In the genomic region with DNA sequence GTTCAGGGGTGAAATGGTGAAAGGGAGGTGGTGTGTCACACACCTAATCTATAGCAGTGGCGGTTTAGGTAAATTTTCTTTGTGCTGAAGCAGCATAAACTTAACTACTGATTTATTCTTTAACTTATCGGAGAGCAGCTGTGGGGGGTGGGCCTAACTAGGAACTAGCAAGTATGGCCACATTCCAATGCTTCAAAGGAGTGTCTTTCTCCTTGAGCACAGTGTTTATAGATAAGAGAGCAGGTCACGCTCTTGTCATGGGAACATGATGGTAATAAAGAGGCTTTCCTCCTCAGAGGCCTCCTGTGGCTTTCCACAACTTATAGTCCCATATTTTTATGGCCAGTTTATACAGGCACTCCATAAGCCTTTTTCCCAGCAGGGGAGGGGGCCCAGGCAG, we compare ENCODE assay signal across 8 cellular contexts. TPM values are rescaled to one million over a fixed set of nuclear protein-coding genes. Genes with fewer than 3 reads are reported as not detected.
DNase-seq lines count a peak whose midpoint lies in the region; FAIRE-seq and TF ChIP-seq lines count a peak whose summit lies in the region.
"Not testable (repeated sequence)": the region's sequence is repeated elsewhere in the genome, so short reads cannot be mapped to it uniquely, and the experiment has no call there.
"Had no signal": no experiment of that assay in that cellular context is flagged by ENCODE, and none has a peak within 500 bp of the region (broad histone marks: within the 10 kb centered on the region; RNA-seq: fewer than 3 reads in every experiment).

No MANE protein-coding gene starts in this region.

- H3K4me1 ChIP-seq in mucosa of rectum (ENCODE audit: control insufficient read depth in 2 of 2, insufficient read depth in 2 of 2, low read length in 2 of 2); small intestine (ENCODE audit: control insufficient read depth in 2 of 2, insufficient read depth in 1 of 2, low read depth in 1 of 2, low read length in 1 of 2): not testable (repeated sequence)

- H3K9me3 ChIP-seq in mucosa of rectum (ENCODE audit: control insufficient read depth in 2 of 2, low read length in 2 of 2); small intestine (ENCODE audit: control insufficient read depth, low read depth): not testable (repeated sequence)

- H3K27ac Mint-ChIP-seq in progenitor cell of endocrine pancreas (peak overlapping the region; percentile 69), type B pancreatic cell (peak overlapping the region; percentile 94)

- not testable (repeated sequence) for H3K9ac ChIP-seq in mucosa of rectum (ENCODE audit: low read depth in 1 of 2, low read length in 2 of 2)

- H3K4me3 ChIP-seq in mucosa of rectum (ENCODE audit: low read length in 2 of 2); small intestine (ENCODE audit: low read depth in 1 of 2, low read length in 2 of 2): not testable (repeated sequence)

- not testable (repeated sequence) for H3K36me3 Mint-ChIP-seq in progenitor cell of endocrine pancreas (ENCODE audit: insufficient read depth); type B pancreatic cell

- not testable (repeated sequence) for FAIRE-seq in small intestine (lab: Jason Lieb, UNC)

- DNase-seq in ELF-1 (ENCODE audit: low read depth, low spot score), result peak; percentile 63
- peak; percentile 17 for DNase-seq in left kidney (ENCODE audit: low read depth, low spot score)
- not testable (repeated sequence) for DNase-seq in progenitor cell of endocrine pancreas (ENCODE audit: low spot score, unreplicated experiment); type B pancreatic cell (ENCODE audit: extremely low spot score, unreplicated experiment)
- DNase-seq in small intestine, result peak; percentile 61

- H3K9me3 Mint-ChIP-seq in progenitor cell of endocrine pancreas (ENCODE audit: low read depth) (peaks cover 33% of the 10 kb centered on the region), type B pancreatic cell (peaks cover 20% of the 10 kb centered on the region)

- not testable (repeated sequence) for TF ChIP-seq CTCF in VCaP (conservative IDR thresholded peaks at IDR 0.05); progenitor cell of endocrine pancreas (IDR thresholded peaks at IDR 0.05; ENCODE audit: unreplicated experiment); type B pancreatic cell (conservative IDR thresholded peaks at IDR 0.05)

- H3K27me3 Mint-ChIP-seq in progenitor cell of endocrine pancreas, type B pancreatic cell: not testable (repeated sequence)

- not testable (repeated sequence) for H3K4me1 Mint-ChIP-seq in progenitor cell of endocrine pancreas (ENCODE audit: low read depth); type B pancreatic cell (ENCODE audit: unreplicated experiment)

- WGBS in small intestine, 3 donors, result 33 to 52% (median 46%) methylated on average over 3 of the region's 3 CpGs

- H3K27me3 ChIP-seq in mucosa of rectum (ENCODE audit: control insufficient read depth in 2 of 2, insufficient read depth in 2 of 2, low read length in 2 of 2); small intestine (ENCODE audit: control insufficient read depth in 2 of 2, insufficient read depth in 2 of 2, low read length in 2 of 2): not testable (repeated sequence)

- H3K4me3 Mint-ChIP-seq in progenitor cell of endocrine pancreas (ENCODE audit: low read depth), result not testable (repeated sequence)
- peak overlapping the region; percentile 72 for H3K4me3 Mint-ChIP-seq in type B pancreatic cell

- not testable (repeated sequence) for H3K36me3 ChIP-seq in mucosa of rectum (ENCODE audit: control insufficient read depth in 2 of 2, insufficient read depth in 2 of 2, low read length in 2 of 2); small intestine (ENCODE audit: control insufficient read depth in 2 of 2, insufficient read depth in 2 of 2, low read length in 2 of 2)

- H3K27ac ChIP-seq in VCaP (peak overlapping the region; percentile 41; the same call in 1 of the 2 replicates), mucosa of rectum (ENCODE audit: low read depth in 2 of 2, low read length in 2 of 2) (peak overlapping the region; percentile 15 to 78)
- not testable (repeated sequence) for H3K27ac ChIP-seq in small intestine (ENCODE audit: low read depth in 1 of 2, low read length in 1 of 2)

RNA-seq across cellular contexts. Expression of gene ZNF726, which starts 37.9 kb away (rescaled TPM):
- 5.7 and 6.0 TPM in 2 replicates for total RNA-seq in progenitor cell of endocrine pancreas
- polyA plus RNA-seq in small intestine, result 1 to 10 TPM in 1 of 3 donors, under 1 TPM in 1, not detected in 1; 0.42 to 1.3 TPM
- 4.2 and 6.8 TPM in 2 replicates for total RNA-seq in type B pancreatic cell (ENCODE audit: low replicate concordance)
- total RNA-seq: Caco-2 had no signal
